ENCODE assay signal across 1 cellular context in the genomic region with DNA sequence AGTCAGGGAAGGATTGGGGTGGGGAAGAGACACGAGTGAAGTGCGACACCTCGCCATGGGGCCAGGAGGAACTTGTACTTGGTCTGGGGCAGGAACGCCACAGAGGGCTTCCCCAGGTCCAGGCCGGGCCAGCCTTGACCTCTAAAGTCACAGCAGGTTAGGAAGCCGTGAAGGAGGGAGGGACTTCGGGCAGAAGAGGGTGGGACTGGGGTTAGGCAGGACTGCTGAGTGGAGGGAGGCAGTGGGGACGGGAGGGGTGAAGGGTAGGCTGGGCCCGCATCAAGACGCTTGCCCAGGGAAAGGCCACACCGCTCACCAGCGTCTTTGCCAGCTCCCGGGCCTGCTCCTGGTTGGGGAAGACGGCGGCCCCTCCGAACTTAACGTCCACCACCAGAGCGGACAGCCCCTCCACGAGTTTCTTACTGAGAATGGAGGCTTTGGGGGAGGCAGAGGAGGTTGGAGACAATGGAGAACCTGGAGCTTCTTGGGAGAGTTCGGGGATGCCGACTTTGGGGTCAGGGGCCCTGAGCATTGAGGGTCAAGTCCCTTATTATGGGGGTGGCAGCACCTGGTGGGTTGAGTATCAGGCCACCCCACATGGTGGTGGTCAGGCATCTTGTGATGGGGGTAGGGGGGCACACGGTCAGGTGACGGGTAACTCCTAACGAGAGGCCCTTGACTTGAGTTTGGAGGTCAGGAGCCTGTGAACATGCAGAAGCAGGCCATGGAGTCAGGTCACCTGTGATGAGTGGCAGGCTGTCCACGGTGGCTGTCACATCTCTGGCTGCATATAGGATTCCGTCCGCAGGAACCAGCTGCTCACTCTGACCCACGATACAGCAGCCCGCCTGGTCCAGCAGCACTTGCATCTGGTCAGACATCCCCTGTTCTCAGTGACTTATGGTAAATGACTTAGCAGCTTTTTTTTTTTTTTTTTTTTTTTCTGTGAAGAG.
TF ChIP-seq lines count a peak whose summit lies in the region.

No MANE protein-coding gene starts in this region.

TF ChIP-seq in HepG2, 621 proteins besides CTCF, POLR2A, EP300 and RAD21 (continued from another document and continues in another):
- TF ChIP-seq, protein P1, sequence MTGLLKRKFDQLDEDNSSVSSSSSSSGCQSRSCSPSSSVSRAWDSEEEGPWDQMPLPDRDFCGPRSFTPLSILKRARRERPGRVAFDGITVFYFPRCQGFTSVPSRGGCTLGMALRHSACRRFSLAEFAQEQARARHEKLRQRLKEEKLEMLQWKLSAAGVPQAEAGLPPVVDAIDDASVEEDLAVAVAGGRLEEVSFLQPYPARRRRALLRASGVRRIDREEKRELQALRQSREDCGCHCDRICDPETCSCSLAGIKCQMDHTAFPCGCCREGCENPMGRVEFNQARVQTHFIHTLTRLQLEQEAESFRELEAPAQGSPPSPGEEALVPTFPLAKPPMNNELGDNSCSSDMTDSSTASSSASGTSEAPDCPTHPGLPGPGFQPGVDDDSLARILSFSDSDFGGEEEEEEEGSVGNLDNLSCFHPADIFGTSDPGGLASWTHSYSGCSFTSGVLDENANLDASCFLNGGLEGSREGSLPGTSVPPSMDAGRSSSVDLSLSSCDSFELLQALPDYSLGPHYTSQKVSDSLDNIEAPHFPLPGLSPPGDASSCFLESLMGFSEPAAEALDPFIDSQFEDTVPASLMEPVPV (CRISPR knock-in tag; IDR thresholded peaks at IDR 0.05) = no peak
- TF ChIP-seq HHEX (CRISPR knock-in tag; IDR thresholded peaks at IDR 0.05) (no peak), PTBP1 (IDR thresholded peaks at IDR 0.05; ENCODE audit: low read depth, low read length, poor library complexity, severe bottlenecking) (no peak), TMF1 (CRISPR knock-in tag; IDR thresholded peaks at IDR 0.05; ENCODE audit: low read depth) (no peak), ISL2 (CRISPR knock-in tag; IDR thresholded peaks at IDR 0.05) (no peak), ZNF431 (CRISPR knock-in tag; IDR thresholded peaks at IDR 0.05; ENCODE audit: borderline replicate concordance, low read depth) (no peak), ZNF205 (CRISPR knock-in tag; IDR thresholded peaks at IDR 0.05) (no peak; the same call in 1 of the 2 replicates), ZNF180 (CRISPR knock-in tag; IDR thresholded peaks at IDR 0.05; ENCODE audit: borderline replicate concordance, low read depth) (no peak), FOXA1 (IDR thresholded peaks at IDR 0.05) (no peak), FOXA1 (CRISPR knock-in tag; IDR thresholded peaks at IDR 0.05) (no peak), ZSCAN12 (CRISPR knock-in tag; IDR thresholded peaks at IDR 0.05) (no peak), NFATC3 (CRISPR knock-in tag; IDR thresholded peaks at IDR 0.05) (no peak), YEATS2 (CRISPR knock-in tag; IDR thresholded peaks at IDR 0.05; ENCODE audit: borderline replicate concordance) (no peak), ZSCAN29 (CRISPR knock-in tag; conservative IDR thresholded peaks at IDR 0.05) (no peak), ZNF558 (CRISPR knock-in tag; IDR thresholded peaks at IDR 0.05; ENCODE audit: borderline replicate concordance) (no peak), XBP1 (CRISPR knock-in tag; IDR thresholded peaks at IDR 0.05) (no peak), ZNF260 (CRISPR knock-in tag; IDR thresholded peaks at IDR 0.05; ENCODE audit: borderline replicate concordance, low read depth) (no peak; the same call in 1 of the 2 replicates), FUBP1 (CRISPR knock-in tag; IDR thresholded peaks at IDR 0.05; ENCODE audit: borderline replicate concordance) (no peak; the same call in 1 of the 2 replicates), ZHX2 (IDR thresholded peaks at IDR 0.05; ENCODE audit: low read depth) (no peak), ZHX2 (CRISPR knock-in tag; IDR thresholded peaks at IDR 0.05; ENCODE audit: borderline replicate concordance) (no peak), STAT5B (CRISPR knock-in tag; IDR thresholded peaks at IDR 0.05) (no peak), KDM2A (CRISPR knock-in tag; IDR thresholded peaks at IDR 0.05; ENCODE audit: borderline replicate concordance, low read depth) (0 out of 2 replicates have a peak, but pooled peaks have one; percentile 71), NR0B2 (CRISPR knock-in tag; IDR thresholded peaks at IDR 0.05) (no peak; the same call in 1 of the 2 replicates), PCBP1 (IDR thresholded peaks at IDR 0.05; ENCODE audit: borderline replicate concordance, low read depth, low read length) (0 out of 2 replicates have a peak, but pooled peaks have one; percentile 52), ZNF747 (CRISPR knock-in tag; IDR thresholded peaks at IDR 0.05; ENCODE audit: borderline replicate concordance) (no peak), ZNF580 (CRISPR knock-in tag; IDR thresholded peaks at IDR 0.05; ENCODE audit: borderline replicate concordance, low read depth) (no peak), KLF9 (CRISPR knock-in tag; IDR thresholded peaks at IDR 0.05; ENCODE audit: low read depth) (no peak), JUND (CRISPR knock-in tag; IDR thresholded peaks at IDR 0.05) (no peak), TAF1 (CRISPR knock-in tag; IDR thresholded peaks at IDR 0.05) (no peak; the same call in 1 of the 2 replicates), CC2D1A (CRISPR knock-in tag; IDR thresholded peaks at IDR 0.05) (no peak), ZNF275 (CRISPR knock-in tag; IDR thresholded peaks at IDR 0.05; ENCODE audit: borderline replicate concordance) (no peak), NONO (IDR thresholded peaks at IDR 0.05) (no peak), NONO (CRISPR knock-in tag; conservative IDR thresholded peaks at IDR 0.05) (no peak; the same call in 1 of the 2 replicates)
- TF ChIP-seq, protein P2, sequence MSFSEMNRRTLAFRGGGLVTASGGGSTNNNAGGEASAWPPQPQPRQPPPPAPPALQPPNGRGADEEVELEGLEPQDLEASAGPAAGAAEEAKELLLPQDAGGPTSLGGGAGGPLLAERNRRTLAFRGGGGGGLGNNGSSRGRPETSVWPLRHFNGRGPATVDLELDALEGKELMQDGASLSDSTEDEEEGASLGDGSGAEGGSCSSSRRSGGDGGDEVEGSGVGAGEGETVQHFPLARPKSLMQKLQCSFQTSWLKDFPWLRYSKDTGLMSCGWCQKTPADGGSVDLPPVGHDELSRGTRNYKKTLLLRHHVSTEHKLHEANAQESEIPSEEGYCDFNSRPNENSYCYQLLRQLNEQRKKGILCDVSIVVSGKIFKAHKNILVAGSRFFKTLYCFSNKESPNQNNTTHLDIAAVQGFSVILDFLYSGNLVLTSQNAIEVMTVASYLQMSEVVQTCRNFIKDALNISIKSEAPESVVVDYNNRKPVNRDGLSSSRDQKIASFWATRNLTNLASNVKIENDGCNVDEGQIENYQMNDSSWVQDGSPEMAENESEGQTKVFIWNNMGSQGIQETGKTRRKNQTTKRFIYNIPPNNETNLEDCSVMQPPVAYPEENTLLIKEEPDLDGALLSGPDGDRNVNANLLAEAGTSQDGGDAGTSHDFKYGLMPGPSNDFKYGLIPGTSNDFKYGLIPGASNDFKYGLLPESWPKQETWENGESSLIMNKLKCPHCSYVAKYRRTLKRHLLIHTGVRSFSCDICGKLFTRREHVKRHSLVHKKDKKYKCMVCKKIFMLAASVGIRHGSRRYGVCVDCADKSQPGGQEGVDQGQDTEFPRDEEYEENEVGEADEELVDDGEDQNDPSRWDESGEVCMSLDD (CRISPR knock-in tag; IDR thresholded peaks at IDR 0.05; ENCODE audit: borderline replicate concordance) = no peak
- TF ChIP-seq, protein P3, sequence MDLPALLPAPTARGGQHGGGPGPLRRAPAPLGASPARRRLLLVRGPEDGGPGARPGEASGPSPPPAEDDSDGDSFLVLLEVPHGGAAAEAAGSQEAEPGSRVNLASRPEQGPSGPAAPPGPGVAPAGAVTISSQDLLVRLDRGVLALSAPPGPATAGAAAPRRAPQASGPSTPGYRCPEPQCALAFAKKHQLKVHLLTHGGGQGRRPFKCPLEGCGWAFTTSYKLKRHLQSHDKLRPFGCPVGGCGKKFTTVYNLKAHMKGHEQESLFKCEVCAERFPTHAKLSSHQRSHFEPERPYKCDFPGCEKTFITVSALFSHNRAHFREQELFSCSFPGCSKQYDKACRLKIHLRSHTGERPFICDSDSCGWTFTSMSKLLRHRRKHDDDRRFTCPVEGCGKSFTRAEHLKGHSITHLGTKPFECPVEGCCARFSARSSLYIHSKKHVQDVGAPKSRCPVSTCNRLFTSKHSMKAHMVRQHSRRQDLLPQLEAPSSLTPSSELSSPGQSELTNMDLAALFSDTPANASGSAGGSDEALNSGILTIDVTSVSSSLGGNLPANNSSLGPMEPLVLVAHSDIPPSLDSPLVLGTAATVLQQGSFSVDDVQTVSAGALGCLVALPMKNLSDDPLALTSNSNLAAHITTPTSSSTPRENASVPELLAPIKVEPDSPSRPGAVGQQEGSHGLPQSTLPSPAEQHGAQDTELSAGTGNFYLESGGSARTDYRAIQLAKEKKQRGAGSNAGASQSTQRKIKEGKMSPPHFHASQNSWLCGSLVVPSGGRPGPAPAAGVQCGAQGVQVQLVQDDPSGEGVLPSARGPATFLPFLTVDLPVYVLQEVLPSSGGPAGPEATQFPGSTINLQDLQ (CRISPR knock-in tag; IDR thresholded peaks at IDR 0.05) = no peak
- TF ChIP-seq, protein P4, sequence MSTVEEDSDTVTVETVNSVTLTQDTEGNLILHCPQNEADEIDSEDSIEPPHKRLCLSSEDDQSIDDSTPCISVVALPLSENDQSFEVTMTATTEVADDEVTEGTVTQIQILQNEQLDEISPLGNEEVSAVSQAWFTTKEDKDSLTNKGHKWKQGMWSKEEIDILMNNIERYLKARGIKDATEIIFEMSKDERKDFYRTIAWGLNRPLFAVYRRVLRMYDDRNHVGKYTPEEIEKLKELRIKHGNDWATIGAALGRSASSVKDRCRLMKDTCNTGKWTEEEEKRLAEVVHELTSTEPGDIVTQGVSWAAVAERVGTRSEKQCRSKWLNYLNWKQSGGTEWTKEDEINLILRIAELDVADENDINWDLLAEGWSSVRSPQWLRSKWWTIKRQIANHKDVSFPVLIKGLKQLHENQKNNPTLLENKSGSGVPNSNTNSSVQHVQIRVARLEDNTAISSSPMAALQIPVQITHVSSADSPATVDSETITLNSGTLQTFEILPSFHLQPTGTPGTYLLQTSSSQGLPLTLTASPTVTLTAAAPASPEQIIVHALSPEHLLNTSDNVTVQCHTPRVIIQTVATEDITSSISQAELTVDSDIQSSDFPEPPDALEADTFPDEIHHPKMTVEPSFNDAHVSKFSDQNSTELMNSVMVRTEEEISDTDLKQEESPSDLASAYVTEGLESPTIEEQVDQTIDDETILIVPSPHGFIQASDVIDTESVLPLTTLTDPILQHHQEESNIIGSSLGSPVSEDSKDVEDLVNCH (CRISPR knock-in tag; IDR thresholded peaks at IDR 0.05) = no peak
